In genomic region chr1:92623187-92623778, GRCh38 we compare ENCODE assay signal across 7 cellular contexts.
A peak's percentile ranks its signal among the peaks of the same experiment; 100 is the strongest.
DNase-seq lines count a peak whose midpoint lies in the region; TF ChIP-seq lines count a peak whose summit lies in the region.

No MANE protein-coding gene starts in this region.

- peaks cover 10% of the 10 kb centered on the region; the same call in 1 of the 2 replicates for H3K4me1 ChIP-seq in Karpas-422 (ENCODE audit: low read length)
- no peaks in the 10 kb centered on the region for H3K4me1 ChIP-seq in vagina

- peak; percentile 12 for DNase-seq in GM03348 (ENCODE audit: low spot score)
- peak; percentile 63 for DNase-seq in Karpas-422
- DNase-seq in astrocyte of the hippocampus (ENCODE audit: low read depth, low spot score), result peak; percentile 2
- peak; percentile 12 for DNase-seq in myocyte (ENCODE audit: low read depth)
- DNase-seq in cortex of kidney (lab: John Stamatoyannopoulos, UW), result no peak
- no peak for DNase-seq in lower leg skin (ENCODE audit: low spot score in 2 of 2)
- DNase-seq in vagina (ENCODE audit: extremely low spot score in 2 of 2), result no peak

- H3K4me2 ChIP-seq in Karpas-422 (ENCODE audit: low read depth, low read length, poor library complexity, severe bottlenecking), result no peak overlapping the region

- WGBS in lower leg skin, 2 donors, result 78 to 87% methylated on average over 3 of the region's 3 CpGs

- H3K9me3 ChIP-seq in Karpas-422 (ENCODE audit: low read length) (no peaks in the 10 kb centered on the region), vagina (no peaks in the 10 kb centered on the region)

- no peaks in the 10 kb centered on the region for H3K36me3 ChIP-seq in Karpas-422 (ENCODE audit: insufficient read depth, low read length)
- H3K36me3 ChIP-seq in vagina, result no peaks in the 10 kb centered on the region

- no peaks in the 10 kb centered on the region for H3K9me2 ChIP-seq in Karpas-422 (replicated peaks; ENCODE audit: insufficient read depth, low read length)

- no peak overlapping the region for H3K9ac ChIP-seq in Karpas-422 (ENCODE audit: low read length)

- H3K27me3 ChIP-seq in Karpas-422 (ENCODE audit: low read length) (no peaks in the 10 kb centered on the region), vagina (no peaks in the 10 kb centered on the region)

- no peaks in the 10 kb centered on the region for H4K20me1 ChIP-seq in Karpas-422 (ENCODE audit: insufficient read depth, low read depth, low read length)

- H3K4me3 ChIP-seq in Karpas-422 (ENCODE audit: low read length) (no peak overlapping the region), lower leg skin (ENCODE audit: low read depth, poor library complexity, severe bottlenecking) (no peak overlapping the region), vagina (no peak overlapping the region)

- TF ChIP-seq CTCF in lower leg skin (IDR thresholded peaks at IDR 0.05), result no peak
- peak in 1 of 3 experiments; percentile 21 for TF ChIP-seq CTCF in vagina (IDR thresholded peaks at IDR 0.05)

- no peak overlapping the region for H2AFZ ChIP-seq in Karpas-422 (ENCODE audit: low read length)

- no peaks in the 10 kb centered on the region for H3K79me2 ChIP-seq in Karpas-422 (ENCODE audit: low read length)

- no peak for TF ChIP-seq POLR2A in lower leg skin (IDR thresholded peaks at IDR 0.05)
- TF ChIP-seq POLR2A in vagina (IDR thresholded peaks at IDR 0.05), result no peak

- H3K27ac ChIP-seq in Karpas-422 (ENCODE audit: low read length) (no peak overlapping the region), vagina (no peak overlapping the region)

- intact Hi-C loops in lower leg skin (cut with DNase I; ENCODE audit: low total_unique reads), result no loop called here
- intact Hi-C loops in vagina (cut with DNase I), result no loop called here

Comparison
In these comparisons a context has a peak if more than half of its experiments do, and no peak if none do; other contexts are left out.
1. DNase-seq: peak in GM03348 (single experiment), Karpas-422 (single experiment), astrocyte of the hippocampus (single experiment) and myocyte (single experiment); none in cortex of kidney (single experiment), lower leg skin (0 of 2) and vagina (0 of 2).